ENCODE assay signal across 10 cellular contexts in the genomic region with DNA sequence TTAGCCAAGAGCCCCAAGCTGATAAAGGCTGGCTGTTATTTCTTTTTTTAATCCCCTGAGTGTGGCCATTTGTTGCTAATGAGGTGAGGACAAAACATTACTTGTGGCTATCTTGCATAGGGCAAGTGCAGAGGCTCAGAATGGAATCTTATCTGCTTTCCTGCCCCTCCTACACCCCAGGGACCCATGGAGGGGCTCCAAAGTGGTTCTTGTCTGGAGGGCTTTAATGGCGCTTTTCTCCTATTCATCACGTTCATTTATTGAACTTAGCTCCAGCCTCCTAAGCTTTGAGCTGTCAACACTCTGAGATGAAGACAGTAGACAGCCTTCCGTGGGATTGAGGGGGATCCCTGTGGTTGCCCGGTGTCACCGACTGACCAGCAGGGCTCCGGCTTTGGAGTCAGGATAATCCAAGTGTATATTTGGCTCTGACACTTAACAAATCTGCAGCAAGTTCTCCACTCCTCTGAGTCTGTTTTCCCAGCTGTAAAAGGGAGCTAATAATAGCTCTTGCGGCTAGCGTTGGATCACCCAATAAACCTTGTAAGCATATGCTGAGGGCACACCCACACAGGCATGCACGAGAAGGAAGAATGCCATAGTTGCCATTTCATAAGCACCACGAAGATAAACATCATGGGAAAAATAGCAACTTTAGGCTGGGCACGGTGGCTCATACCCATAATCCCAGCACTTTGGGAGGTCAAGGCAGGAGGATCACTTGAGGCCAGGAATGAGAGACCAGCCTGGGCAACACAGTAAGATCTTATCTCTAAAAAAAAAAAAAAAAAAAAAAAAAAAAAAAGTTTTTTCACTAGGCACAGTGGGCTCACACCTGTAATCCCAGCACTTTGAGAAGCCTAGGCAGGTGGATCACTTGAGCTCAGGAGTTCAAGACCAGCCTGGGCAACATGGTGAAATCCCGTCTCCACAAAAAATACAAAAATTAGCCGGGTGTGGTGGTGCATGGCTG. TPM values are rescaled to one million over a fixed set of nuclear protein-coding genes. Genes with fewer than 3 reads are reported as not detected.
DNase-seq lines count a peak whose midpoint lies in the region; ATAC-seq and TF ChIP-seq lines count a peak whose summit lies in the region.
"Had no signal": no experiment of that assay in that cellular context is flagged by ENCODE, and none has a peak within 500 bp of the region (broad histone marks: within the 10 kb centered on the region; RNA-seq: fewer than 3 reads in every experiment).

No MANE protein-coding gene starts in this region.

- H3K36me3 ChIP-seq in psoas muscle (ENCODE audit: insufficient read depth in 1 of 2, low read depth in 1 of 2) = no peaks in the 10 kb centered on the region
- H3K36me3 ChIP-seq: suprapubic skin had no signal

- H3K4me1 ChIP-seq in psoas muscle = peaks cover 7% of the 10 kb centered on the region

- WGBS in psoas muscle, 3 donors = 20 to 32% (median 25%) methylated on average over 13 of the region's 13 CpGs

- H3K27ac ChIP-seq in epithelial cell of prostate = no peak overlapping the region
- H3K27ac ChIP-seq in psoas muscle = peak overlapping the region; percentile 71
- H3K27ac ChIP-seq: suprapubic skin had no signal

- ATAC-seq in psoas muscle = peak; percentile 81 to 93 (median 88)
- no peak for ATAC-seq in GM21423 (IDR thresholded peaks at IDR 0.05; ENCODE audit: unreplicated experiment)
- ATAC-seq: activated T-helper 17 cell treated with anti-CD3 and anti-CD28 coated beads, Interleukin-2, amount 50 U/mL, for 72 hours had no signal

- H3K9me3 ChIP-seq in psoas muscle = peaks cover 10% of the 10 kb centered on the region

- H3K4me3 ChIP-seq in psoas muscle = peak overlapping the region; percentile 34
- H3K4me3 ChIP-seq: suprapubic skin had no signal

- intact Hi-C loops in psoas muscle (cut with DNase I) = no loop called here

- TF ChIP-seq CTCF in psoas muscle (IDR thresholded peaks at IDR 0.05) = no peak

- DNase-seq in Daoy (ENCODE audit: low read depth) (peak; percentile 40), NCI-H524 treated with DMSO at 0.1 percent for 48 hours (lab: John Stamatoyannopoulos, UW) (peak; percentile 17), epithelial cell of prostate (ENCODE audit: low read depth, low spot score) (peak; percentile 54), psoas muscle (no peak), SHP77 (lab: John Stamatoyannopoulos, UW) (no peak)
- no peak for DNase-seq in activated CD4-positive, alpha-beta T cell treated with anti-CD3 and anti-CD28 coated beads, Interleukin-2, amount 50 U/mL, for 48 hours
- DNase-seq in central memory CD4-positive, alpha-beta T cell = no peak

- no peaks in the 10 kb centered on the region for H3K27me3 ChIP-seq in psoas muscle (ENCODE audit: insufficient read depth in 3 of 3, low read length in 2 of 3)

RNA-seq across cellular contexts. Expression of gene MYH11, which starts 44.8 kb away (rescaled TPM):
- total RNA-seq in Daoy (2014; rRNA removed; shearing (Covaris generic)) = under 0.01 TPM in 1 of 2 replicates, not detected in the other
- 10 to 100 TPM in 3 of 4 donors, 1 to 10 TPM in 1; 8.4 to 26.4 (median 15.2) TPM for total RNA-seq in psoas muscle
- polyA plus RNA-seq in psoas muscle = 10 to 100 TPM in 1 of 3 donors, 1 to 10 TPM in 2; 6.1 to 15.0 (median 8.0) TPM
- total RNA-seq: activated T-helper 17 cell treated with anti-CD3 and anti-CD28 coated beads, Interleukin-2, amount 50 U/mL, for 72 hours had no signal

Comparison
In these comparisons a context has a peak if more than half of its experiments do, and no peak if none do; other contexts are left out.
1. DNase-seq: peak in Daoy (single experiment), NCI-H524 treated with DMSO at 0.1 percent for 48 hours (single experiment) and epithelial cell of prostate (single experiment); none in psoas muscle (0 of 2), activated CD4-positive, alpha-beta T cell treated with anti-CD3 and anti-CD28 coated beads, Interleukin-2, amount 50 U/mL, for 48 hours (0 of 2), central memory CD4-positive, alpha-beta T cell (single experiment) and SHP77 (0 of 2).